ENCODE assay signal across 8 cellular contexts in the genomic region with DNA sequence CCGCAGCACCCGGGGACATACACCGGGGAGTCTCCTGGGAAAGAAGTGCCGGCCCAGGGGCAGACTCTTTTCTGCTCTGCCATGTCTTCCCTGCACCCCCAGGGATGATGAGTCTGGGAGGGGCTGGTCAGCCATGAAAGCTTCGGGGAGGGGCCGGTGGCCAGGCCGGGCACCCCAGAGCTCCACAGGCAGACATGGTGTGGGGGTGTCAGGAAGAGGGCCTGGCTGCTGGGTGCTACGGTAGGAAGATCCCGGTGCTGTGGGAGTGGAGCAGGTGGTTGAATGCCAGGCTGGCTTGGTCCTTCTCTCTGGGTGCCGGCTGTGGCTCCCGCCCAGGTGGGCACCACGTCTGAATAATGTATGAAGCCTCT. TPM values are rescaled to one million over a fixed set of nuclear protein-coding genes. Genes with fewer than 3 reads are reported as not detected.
DNase-seq lines count a peak whose midpoint lies in the region; ATAC-seq and TF ChIP-seq lines count a peak whose summit lies in the region.
"Had no signal": no experiment of that assay in that cellular context is flagged by ENCODE, and none has a peak within 500 bp of the region (broad histone marks: within the 10 kb centered on the region; RNA-seq: fewer than 3 reads in every experiment).

No MANE protein-coding gene starts in this region.

- no peak for TF ChIP-seq CTCF in esophagus squamous epithelium (IDR thresholded peaks at IDR 0.05)

- WGBS in esophagus squamous epithelium, 2 donors, result 47 to 60% methylated on average over 1 to 5 of the region's 12 CpGs

- no peaks in the 10 kb centered on the region for H3K36me3 Mint-ChIP-seq in T-helper 17 cell (ENCODE audit: low read depth)

- H3K27me3 ChIP-seq in esophagus squamous epithelium (peaks cover 0 to 25% (median 0%) of the 10 kb centered on the region in 4 donors), skeletal muscle satellite cell (ENCODE audit: control insufficient read depth, insufficient read depth, low read length) (no peaks in the 10 kb centered on the region)

- H3K4me3 Mint-ChIP-seq in T-helper 17 cell, result peak overlapping the region; percentile 89

- peak overlapping the region; percentile 88 for H3K9ac ChIP-seq in skeletal muscle satellite cell (ENCODE audit: low read depth, low read length)

- H3K4me1 Mint-ChIP-seq in T-helper 17 cell, result peaks cover 55% of the 10 kb centered on the region

- no peak for ATAC-seq in T-helper 17 cell
- ATAC-seq in left colon, result no peak

- no peak for TF ChIP-seq POLR2A in esophagus squamous epithelium (IDR thresholded peaks at IDR 0.05)

- DNase-seq in T-helper 17 cell (no peak), esophagus squamous epithelium (lab: John Stamatoyannopoulos, UW) (no peak), ureter (ENCODE audit: low spot score) (no peak), left colon (no peak), NCI-H1048 (lab: John Stamatoyannopoulos, UW) (no peak)
- DNase-seq: NCI-H1436 treated with DMSO at 0.1 percent for 48 hours had no signal

- peak overlapping the region; percentile 89 for H3K4me2 ChIP-seq in skeletal muscle satellite cell (ENCODE audit: low read length)

- H3K4me3 ChIP-seq in esophagus squamous epithelium, result peak overlapping the region; percentile 28 to 51 (median 46)
- peak overlapping the region; percentile 94 for H3K4me3 ChIP-seq in skeletal muscle satellite cell (ENCODE audit: low read length)

- intact Hi-C loops in esophagus squamous epithelium (cut with DNase I), result no loop called here
- intact Hi-C loops in left colon (cut with DNase I, micrococcal nuclease), result no loop called here

- H3K36me3 ChIP-seq in esophagus squamous epithelium, result no peaks in the 10 kb centered on the region
- H3K36me3 ChIP-seq in skeletal muscle satellite cell (ENCODE audit: insufficient read depth, low read length), result peaks cover 2% of the 10 kb centered on the region

- H3K9me3 ChIP-seq in T-helper 17 cell (ENCODE audit: control insufficient read depth, low read length, poor library complexity, severe bottlenecking), result no peaks in the 10 kb centered on the region
- H3K9me3 ChIP-seq in esophagus squamous epithelium, result no peaks in the 10 kb centered on the region
- H3K9me3 ChIP-seq in skeletal muscle satellite cell (replicated peaks; ENCODE audit: low read length), result no peaks in the 10 kb centered on the region

- H3K27me3 Mint-ChIP-seq in T-helper 17 cell, result no peaks in the 10 kb centered on the region

- peak overlapping the region; percentile 68 to 91 (median 81) for H3K27ac ChIP-seq in esophagus squamous epithelium

- H3K27ac Mint-ChIP-seq in T-helper 17 cell, result peak overlapping the region; percentile 94

- peaks cover 32 to 96% (median 45%) of the 10 kb centered on the region in 3 donors for H3K4me1 ChIP-seq in esophagus squamous epithelium
- peaks cover 61% of the 10 kb centered on the region for H3K4me1 ChIP-seq in skeletal muscle satellite cell (ENCODE audit: control insufficient read depth, insufficient read depth, low read length)

RNA-seq across cellular contexts. Expression of a gene that starts 17.4 kb away (rescaled TPM):
- total RNA-seq in T-helper 17 cell, result 100 to 1,000 TPM; 297 to 299 TPM
- total RNA-seq in esophagus squamous epithelium, result 10 to 100 TPM; 23.3 to 75.9 (median 46.4) TPM
- 56.3 and 63.6 TPM in 2 replicates for total RNA-seq in skeletal muscle satellite cell (2012; rRNA removed)
- 47.4 TPM for total RNA-seq in ureter
- 10 to 100 TPM in 1 of 2 donors, 1 to 10 TPM in 1; 9.9 to 28.6 TPM for total RNA-seq in left colon

RNA-seq across cellular contexts. Expression of a gene that starts 21.4 kb away (rescaled TPM):
- total RNA-seq in T-helper 17 cell (not detected), esophagus squamous epithelium (not detected), ureter (not detected), left colon (not detected)
- not detected in 2 replicates for total RNA-seq in skeletal muscle satellite cell (2012; rRNA removed)
- total RNA-seq: astrocyte had no signal

RNA-seq across cellular contexts. Expression of a gene that starts 31.5 kb away (rescaled TPM):
- total RNA-seq in T-helper 17 cell (not detected), esophagus squamous epithelium (10 to 100 TPM in 3 of 4 donors, not detected in 1; 14.7 to 23.8 (median 15.0) TPM), ureter (45.0 TPM), left colon (under 1 TPM in 1 of 2 donors, not detected in 1; 0.92 TPM)
- 0.87 TPM in 1 of 2 replicates, not detected in the other for total RNA-seq in skeletal muscle satellite cell (2012; rRNA removed)
- total RNA-seq: astrocyte had no signal

RNA-seq across cellular contexts. Expression of a gene that starts 35.5 kb away (rescaled TPM):
- total RNA-seq in T-helper 17 cell, result not detected
- total RNA-seq in esophagus squamous epithelium, result 100 to 1,000 TPM in 1 of 4 donors, 10 to 100 TPM in 3; 28.7 to 110 (median 69.3) TPM
- under 0.01 TPM in 1 of 2 replicates, not detected in the other for total RNA-seq in skeletal muscle satellite cell (2012; rRNA removed)
- 159 TPM for total RNA-seq in ureter
- 1 to 10 TPM in 1 of 2 donors, under 1 TPM in 1; 0.75 to 4.6 TPM for total RNA-seq in left colon

RNA-seq across cellular contexts. Expression of a gene that starts 49.2 kb away (rescaled TPM):
- total RNA-seq in T-helper 17 cell (1 to 10 TPM; 7.4 to 8.9 TPM), esophagus squamous epithelium (1 to 10 TPM in 2 of 4 donors, under 1 TPM in 1, not detected in 1; 0.76 to 3.1 (median 1.6) TPM), ureter (57.7 TPM), left colon (under 1 TPM in 1 of 2 donors, not detected in 1; 0.73 TPM)
- total RNA-seq in skeletal muscle satellite cell (2012; rRNA removed), result 17.7 TPM in 1 of 2 replicates, not detected in the other
- total RNA-seq: astrocyte had no signal
